ENCODE assay signal across 19 cellular contexts in the genomic region with DNA sequence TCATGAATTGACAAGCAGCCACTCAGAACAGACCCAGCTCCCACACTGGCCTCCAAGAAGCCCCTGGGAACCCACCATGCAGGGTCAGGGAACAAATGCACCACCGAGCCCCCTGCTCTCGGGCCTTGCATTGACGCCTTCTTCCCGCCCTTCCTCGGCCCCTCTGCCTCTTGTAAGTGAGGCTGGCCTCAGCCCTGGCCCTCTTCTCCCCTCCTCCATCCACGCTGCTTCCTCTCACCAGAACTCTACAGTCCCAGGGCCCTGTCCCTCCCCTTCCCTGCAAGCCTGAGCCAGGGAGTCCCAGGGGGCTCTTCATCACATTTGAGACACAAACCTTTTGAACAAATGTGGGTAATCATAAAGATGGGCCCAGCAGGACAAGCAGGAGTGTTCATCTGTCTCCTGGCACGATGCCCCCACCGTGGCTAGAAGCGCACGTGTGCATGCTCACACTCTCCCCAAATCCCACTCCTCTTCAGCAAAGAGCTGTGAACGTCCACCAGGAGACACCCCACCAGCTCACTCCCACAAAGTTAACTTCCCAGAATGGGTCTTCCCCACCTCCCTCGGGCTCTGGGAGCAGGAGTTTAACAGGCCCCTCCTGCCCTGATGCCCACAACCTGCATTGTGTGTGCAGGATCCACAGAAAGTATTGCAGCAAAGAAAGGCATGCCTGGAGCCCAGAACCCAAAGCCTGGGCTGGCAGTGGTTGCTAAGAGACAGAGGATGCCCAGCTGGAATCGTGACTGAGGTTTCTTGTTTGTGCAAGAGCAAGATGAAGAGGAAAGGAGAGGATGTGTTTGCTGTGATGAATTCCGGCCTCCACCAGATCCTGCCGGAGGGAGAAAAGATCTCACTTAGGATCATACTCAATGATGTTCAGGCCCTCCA. TPM values are rescaled to one million over a fixed set of nuclear protein-coding genes. Genes with fewer than 3 reads are reported as not detected.
DNase-seq lines count a peak whose midpoint lies in the region; ATAC-seq, FAIRE-seq and TF ChIP-seq lines count a peak whose summit lies in the region.
"Had no signal": no experiment of that assay in that cellular context is flagged by ENCODE, and none has a peak within 500 bp of the region (broad histone marks: within the 10 kb centered on the region; RNA-seq: fewer than 3 reads in every experiment).

No MANE protein-coding gene starts in this region.

- no peak overlapping the region for H3K4ac ChIP-seq in H1 (replicated peaks; ENCODE audit: insufficient read length, low read depth, low read length)

- no peak overlapping the region for H3K18ac ChIP-seq in H1 (ENCODE audit: extremely low read depth, low read length)

- no peaks in the 10 kb centered on the region for H3K27me3 ChIP-seq in H1 (replicated peaks in 1 of 4; ENCODE audit: control insufficient read depth in 3 of 4, extremely low read depth in 1 of 4, insufficient read depth in 3 of 4, low read length in 3 of 4)
- H3K27me3 ChIP-seq in ovary, result no peaks in the 10 kb centered on the region

- TF ChIP-seq RAD21 in H1 (IDR thresholded peaks at IDR 0.05 in 1 of 2, conservative IDR thresholded peaks at IDR 0.05 in 1 of 2; ENCODE audit: low read depth in 2 of 2, low read length in 2 of 2), result no peak

- H4K8ac ChIP-seq in H1 (ENCODE audit: extremely low read depth, insufficient read depth, low read length), result no peak overlapping the region; the same call in 1 of the 2 replicates

- H3K23ac ChIP-seq in H1 (ENCODE audit: insufficient read length), result no peak overlapping the region

- no peak overlapping the region for H2AFZ ChIP-seq in H1 (ENCODE audit: low read length)

- TF ChIP-seq EP300 in H1 (IDR thresholded peaks at IDR 0.05; ENCODE audit: borderline replicate concordance in 1 of 2, low read depth in 2 of 2, low read length in 2 of 2) (no peak), ovary (IDR thresholded peaks at IDR 0.05) (no peak)

- CTCF ChIA-PET in H1 (lab: Charles Lee; ENCODE audit: partially characterized antibody), result interaction anchor here (0.8 to 43.6 kb wide), 9 partner anchors 4 to 105 kb away, joined by 3 to 759 read pairs (median 7); no protein-coding TSS in a partner anchor

- ATAC-seq in GM21381 (IDR thresholded peaks at IDR 0.05; ENCODE audit: unreplicated experiment) (no peak), HG02678 (IDR thresholded peaks at IDR 0.05; ENCODE audit: unreplicated experiment) (no peak)
- ATAC-seq: activated T-cell treated with anti-CD3 and anti-CD28 coated beads, Interleukin-2, amount 50 U/mL, for 72 hours; left lobe of liver had no signal

- H3K56ac ChIP-seq in H1 (replicated peaks; ENCODE audit: insufficient read length, low read depth, low read length), result no peak overlapping the region

- WGBS in H1 (ENCODE audit: extremely low coverage in 1 of 2, insufficient coverage in 1 of 2, insufficient read length in 1 of 2, insufficient replicate concordance in 2 of 2, low coverage in 1 of 2, low lambda C conversion rate in 2 of 2, missing lambda C conversion rate in 1 of 2), 2 experiments, result 88% methylated on average over 15 of the region's 15 CpGs; no CpG with 5 or more reads in 1 of the 2 experiments
- 60 to 71% (median 65%) methylated on average over 15 of the region's 15 CpGs for WGBS in ovary, 3 donors

- H3K9me3 ChIP-seq in H1 (ENCODE audit: insufficient read depth in 2 of 2, low read depth in 1 of 2, low read length in 1 of 2), result no peaks in the 10 kb centered on the region
- H3K9me3 ChIP-seq in ovary, result no peaks in the 10 kb centered on the region
- H3K9me3 ChIP-seq: heart right ventricle, neutrophil, transverse colon had no signal

- FAIRE-seq in H1 (lab: Jason Lieb, UNC), result no peak
- FAIRE-seq: bronchial epithelial cell, GM12892 had no signal

- DNase-seq in DMS 273 (lab: John Stamatoyannopoulos, UW; ENCODE audit: unreplicated experiment) (peak; percentile 61), DMS 273 treated with DMSO at 0.1 percent for 48 hours (lab: John Stamatoyannopoulos, UW) (no peak), NCI-H2171 (lab: John Stamatoyannopoulos, UW) (peak; percentile 57), H1 (ENCODE audit: low read depth in 1 of 2, low spot score in 2 of 2) (no peak), retina (peak; percentile 42), ovary (no peak)
- DNase-seq: activated CD4-positive, alpha-beta T cell treated with anti-CD3 and anti-CD28 coated beads for 4 hours; activated T-cell treated with anti-CD3 and anti-CD28 coated beads, Interleukin-2, amount 50 U/mL, for 72 hours; H7; heart right ventricle; NCI-H1105; transverse colon had no signal

- H2BK120ac ChIP-seq in H1 (replicated peaks; ENCODE audit: low read depth, low read length), result no peak overlapping the region

- no peak overlapping the region for H2BK20ac ChIP-seq in H1 (ENCODE audit: low read length)

- no peak overlapping the region for H3K27ac ChIP-seq in H1 (ENCODE audit: low read depth, low read length)
- H3K27ac ChIP-seq in ovary, result no peak overlapping the region
- H3K27ac ChIP-seq: 22Rv1, heart right ventricle, neutrophil, transverse colon had no signal

- POLR2A ChIA-PET in H1 (lab: Charles Lee; ENCODE audit: partially characterized antibody), result no interaction called here

- H3K79me1 ChIP-seq in H1 (ENCODE audit: low read depth, low read length), result no peaks in the 10 kb centered on the region

- H3K14ac ChIP-seq in H1 (ENCODE audit: insufficient read length), result no peak overlapping the region

- no peaks in the 10 kb centered on the region for H4K20me1 ChIP-seq in H1 (replicated peaks in 1 of 2; ENCODE audit: control insufficient read depth in 1 of 2, insufficient read depth in 2 of 2, low read length in 2 of 2)

- no peaks in the 10 kb centered on the region for H3K36me3 ChIP-seq in H1 (ENCODE audit: control insufficient read depth in 2 of 4, insufficient read depth in 4 of 4, low read length in 3 of 4)
- H3K36me3 ChIP-seq in ovary, result no peaks in the 10 kb centered on the region
- H3K36me3 ChIP-seq: heart right ventricle, neutrophil, transverse colon had no signal

- no peak overlapping the region for H2AK5ac ChIP-seq in H1 (ENCODE audit: low read depth, low read length)

- no peaks in the 10 kb centered on the region for H3K79me2 ChIP-seq in H1 (ENCODE audit: control insufficient read depth in 1 of 2, insufficient read depth in 2 of 2, low read length in 2 of 2)

- no peak overlapping the region for H4K91ac ChIP-seq in H1 (replicated peaks; ENCODE audit: insufficient read length, low read length)

- H3K4me3 ChIP-seq in H1 (ENCODE audit: extremely low read depth in 1 of 4, insufficient read depth in 2 of 4, low read depth in 3 of 4, low read length in 4 of 4) (no peak overlapping the region), ovary (no peak overlapping the region)
- H3K4me3 ChIP-seq: heart right ventricle, transverse colon had no signal

- no peak overlapping the region for H2BK12ac ChIP-seq in H1 (ENCODE audit: low read depth, low read length)

- H4K5ac ChIP-seq in H1 (ENCODE audit: insufficient read length, low read depth, low read length), result no peak overlapping the region

- no peak overlapping the region for H3K9ac ChIP-seq in H1 (replicated peaks in 1 of 4; ENCODE audit: extremely low read depth in 1 of 4, low read depth in 3 of 4, low read length in 3 of 4)

- no peak overlapping the region for H2BK15ac ChIP-seq in H1 (ENCODE audit: low read length)

- H3K4me1 ChIP-seq in H1 (replicated peaks in 1 of 4; ENCODE audit: control insufficient read depth in 3 of 4, insufficient read depth in 4 of 4, low read length in 3 of 4) (0 out of 7 replicates have a peak, but pooled peaks cover 0 to 2% (median 0%) of the 10 kb centered on the region in 4 experiments), ovary (ENCODE audit: insufficient read depth) (no peaks in the 10 kb centered on the region)
- H3K4me1 ChIP-seq: heart right ventricle, transverse colon had no signal

- TF ChIP-seq POLR2A in H1 (IDR thresholded peaks at IDR 0.05; ENCODE audit: control extremely low read depth in 1 of 2, low read depth in 2 of 2, low read length in 2 of 2) (no peak), ovary (IDR thresholded peaks at IDR 0.05) (no peak)

- H2BK5ac ChIP-seq in H1 (ENCODE audit: low read depth, low read length), result no peak overlapping the region

- no peaks in the 10 kb centered on the region for H3K23me2 ChIP-seq in H1 (ENCODE audit: low read depth, low read length)

- TF ChIP-seq CTCF in H1 (IDR thresholded peaks at IDR 0.05; ENCODE audit: control extremely low read depth in 1 of 3, insufficient read depth in 1 of 3, low read depth in 1 of 3, low read length in 3 of 3) (no peak), ovary (IDR thresholded peaks at IDR 0.05) (no peak)

- H3K4me2 ChIP-seq in H1 (ENCODE audit: insufficient read depth in 1 of 2, low read depth in 2 of 2, low read length in 2 of 2), result no peak overlapping the region

- intact Hi-C loops in ovary (cut with DNase I), result no loop called here

TF ChIP-seq in H1, 55 proteins besides CTCF, POLR2A, EP300 and RAD21:
- TF ChIP-seq TBP (IDR thresholded peaks at IDR 0.05; ENCODE audit: low read depth, low read length), result no peak
- TF ChIP-seq, protein P1, sequence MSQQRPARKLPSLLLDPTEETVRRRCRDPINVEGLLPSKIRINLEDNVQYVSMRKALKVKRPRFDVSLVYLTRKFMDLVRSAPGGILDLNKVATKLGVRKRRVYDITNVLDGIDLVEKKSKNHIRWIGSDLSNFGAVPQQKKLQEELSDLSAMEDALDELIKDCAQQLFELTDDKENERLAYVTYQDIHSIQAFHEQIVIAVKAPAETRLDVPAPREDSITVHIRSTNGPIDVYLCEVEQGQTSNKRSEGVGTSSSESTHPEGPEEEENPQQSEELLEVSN (IDR thresholded peaks at IDR 0.05), result peak; percentile 51; the same call in 1 of the 2 replicates

RNA-seq across cellular contexts. Expression of a gene that starts 57.6 kb away (rescaled TPM):
- 0.88 and 1.2 TPM in 2 replicates for total RNA-seq in H1 (2021; fragmentation: NEBNext Ultra II Directional; extraction: Animal tissue kit (Norgen Biotek cat#: 25700))
- polyA plus RNA-seq in H1 (2011; rRNA removed) (0.70 and 1.1 TPM in 2 replicates), ovary (under 1 TPM; 0.05 to 0.10 TPM)
- 0.79 TPM for polyA plus RNA-seq in H1 (2011; cell fraction: cytosol; rRNA removed)
- polyA plus RNA-seq in H1 (2011; cell fraction: nucleus; rRNA removed), result 3.4 TPM
- polyA plus RNA-seq in H1 (2012, experiment 1 of 2), result 0.50 to 0.74 TPM (median 0.57 TPM) in 4 replicates
- polyA plus RNA-seq in H1 (2012, experiment 2 of 2), result 0.26 TPM
- polyA plus RNA-seq in H1 (2013, experiment 1 of 2), result 0.53 TPM
- 0.39 TPM for polyA plus RNA-seq in H1 (2013, experiment 2 of 2)
- 0.78 and 1.0 TPM in 2 replicates for polyA minus RNA-seq in H1 (2011; rRNA and poly(A)+ RNA removed)
- 0.44 TPM for polyA minus RNA-seq in H1 (2011; cell fraction: cytosol; rRNA and poly(A)+ RNA removed)
- 2.9 TPM for polyA minus RNA-seq in H1 (2011; cell fraction: nucleus; rRNA and poly(A)+ RNA removed)
- total RNA-seq in ovary, result under 1 TPM; under 0.01 to 0.62 (median 0.34) TPM

Comparison
In these comparisons a context has a peak if more than half of its experiments do, and no peak if none do; other contexts are left out.
1. DNase-seq: peak in DMS 273 (single experiment), NCI-H2171 (single experiment) and retina (single experiment); none in DMS 273 treated with DMSO at 0.1 percent for 48 hours (single experiment), H1 (0 of 2) and ovary (0 of 5).